Comparison of ENCODE assay signal across 2 cellular contexts in genomic region chr9:29188771-29189170, GRCh38. TPM values are rescaled to one million over a fixed set of nuclear protein-coding genes. Genes with fewer than 3 reads are reported as not detected.
"Had no signal": no experiment of that assay in that cellular context is flagged by ENCODE, and none has a peak within 500 bp of the region (broad histone marks: within the 10 kb centered on the region; RNA-seq: fewer than 3 reads in every experiment).

No MANE protein-coding gene starts in this region.

RNA-seq across cellular contexts. Expression of gene LINGO2, which starts 24.6 kb away (rescaled TPM):
- total RNA-seq: G401, GM12878 had no signal
